Comparison of ENCODE assay signal across 18 cellular contexts in genomic region chr13:111494641-111495040, GRCh38.
DNase-seq lines count a peak whose midpoint lies in the region; ATAC-seq, FAIRE-seq and TF ChIP-seq lines count a peak whose summit lies in the region.
"Had no signal": no experiment of that assay in that cellular context is flagged by ENCODE, and none has a peak within 500 bp of the region (broad histone marks: within the 10 kb centered on the region; RNA-seq: fewer than 3 reads in every experiment).

No MANE protein-coding gene starts in this region.

- no peaks in the 10 kb centered on the region for H3K27me3 Mint-ChIP-seq in activated CD8-positive, alpha-beta memory T cell treated with anti-CD3 and anti-CD28 coated beads, Interleukin-2, amount 10 ng/mL, durations not matched to agents 7 days and 5 days
- H3K27me3 Mint-ChIP-seq in nephron progenitor cell (ENCODE audit: low read depth, poor library complexity): peaks cover 22% of the 10 kb centered on the region

- H3K4me3 ChIP-seq in RWPE2 (ENCODE audit: severe bottlenecking) (no peak overlapping the region), kidney (ENCODE audit: low read length in 2 of 2) (no peak overlapping the region), sigmoid colon (no peak overlapping the region)
- H3K4me3 ChIP-seq: A549, GM23338 had no signal

- CTCF ChIA-PET in activated CD8-positive, alpha-beta memory T cell treated with anti-CD3 and anti-CD28 coated beads, Interleukin-2, amount 10 ng/mL, durations not matched to agents 7 days and 5 days (lab: Charles Lee): no interaction called here

- H3K27me3 ChIP-seq in RWPE2 (ENCODE audit: insufficient read depth, poor library complexity, severe bottlenecking): no peaks in the 10 kb centered on the region
- H3K27me3 ChIP-seq in sigmoid colon: no peaks in the 10 kb centered on the region

- no peaks in the 10 kb centered on the region for H3K4me1 Mint-ChIP-seq in activated CD8-positive, alpha-beta memory T cell treated with anti-CD3 and anti-CD28 coated beads, Interleukin-2, amount 10 ng/mL, durations not matched to agents 7 days and 5 days
- H3K4me1 Mint-ChIP-seq in nephron progenitor cell: no peaks in the 10 kb centered on the region

- no peaks in the 10 kb centered on the region for H3K9me3 ChIP-seq in RWPE2 (ENCODE audit: severe bottlenecking)
- H3K9me3 ChIP-seq in kidney (ENCODE audit: control insufficient read depth in 1 of 2, low read length in 2 of 2): peaks cover 0 to 3% of the 10 kb centered on the region in 2 donors
- H3K9me3 ChIP-seq in sigmoid colon: no peaks in the 10 kb centered on the region
- H3K9me3 ChIP-seq: A549 had no signal

- H3K4me1 ChIP-seq in RWPE2 (ENCODE audit: insufficient read depth, poor library complexity, severe bottlenecking) (no peaks in the 10 kb centered on the region), kidney (ENCODE audit: control insufficient read depth in 1 of 2, insufficient read depth in 1 of 2, low read depth in 1 of 2, low read length in 2 of 2) (no peaks in the 10 kb centered on the region), sigmoid colon (no peaks in the 10 kb centered on the region)
- H3K4me1 ChIP-seq: A549 had no signal

- intact Hi-C loops in kidney (cut with DNase I): no loop called here
- intact Hi-C loops in sigmoid colon (cut with DNase I): no loop called here

- H3K27ac Mint-ChIP-seq in activated CD8-positive, alpha-beta memory T cell treated with anti-CD3 and anti-CD28 coated beads, Interleukin-2, amount 10 ng/mL, durations not matched to agents 7 days and 5 days: no peak overlapping the region
- no peak overlapping the region for H3K27ac Mint-ChIP-seq in nephron progenitor cell
- H3K27ac Mint-ChIP-seq: CD8-positive, alpha-beta T cell; GM23338 had no signal

- TF ChIP-seq CTCF in RWPE2 (IDR thresholded peaks at IDR 0.05; ENCODE audit: poor library complexity, severe bottlenecking) (no peak), kidney (IDR thresholded peaks at IDR 0.05; ENCODE audit: borderline replicate concordance, extremely low read depth, insufficient read depth) (no peak), sigmoid colon (IDR thresholded peaks at IDR 0.05) (no peak), nephron progenitor cell (IDR thresholded peaks at IDR 0.05) (no peak)

- H3K9me3 Mint-ChIP-seq in activated CD8-positive, alpha-beta memory T cell treated with anti-CD3 and anti-CD28 coated beads, Interleukin-2, amount 10 ng/mL, durations not matched to agents 7 days and 5 days (ENCODE audit: low read depth): peaks cover 4% of the 10 kb centered on the region
- peaks cover 13% of the 10 kb centered on the region for H3K9me3 Mint-ChIP-seq in nephron progenitor cell

- H3K36me3 Mint-ChIP-seq in activated CD8-positive, alpha-beta memory T cell treated with anti-CD3 and anti-CD28 coated beads, Interleukin-2, amount 10 ng/mL, durations not matched to agents 7 days and 5 days: no peaks in the 10 kb centered on the region
- H3K36me3 Mint-ChIP-seq in nephron progenitor cell (ENCODE audit: low read depth): no peaks in the 10 kb centered on the region
- H3K36me3 Mint-ChIP-seq: CD8-positive, alpha-beta T cell had no signal

- WGBS in sigmoid colon, 2 donors: 87 to 89% methylated on average over 12 of the region's 12 CpGs

- H3K27ac ChIP-seq in RWPE2 (ENCODE audit: poor library complexity, severe bottlenecking) (no peak overlapping the region), kidney (ENCODE audit: low read depth in 2 of 2, low read length in 2 of 2) (no peak overlapping the region), sigmoid colon (no peak overlapping the region)
- H3K27ac ChIP-seq: 22Rv1, A549 had no signal

- H3K4me3 Mint-ChIP-seq in activated CD8-positive, alpha-beta memory T cell treated with anti-CD3 and anti-CD28 coated beads, Interleukin-2, amount 10 ng/mL, durations not matched to agents 7 days and 5 days: no peak overlapping the region
- H3K4me3 Mint-ChIP-seq in nephron progenitor cell: no peak overlapping the region
- H3K4me3 Mint-ChIP-seq: CD8-positive, alpha-beta T cell; GM23338 had no signal

- DNase-seq in activated CD8-positive, alpha-beta memory T cell treated with anti-CD3 and anti-CD28 coated beads, Interleukin-2, amount 50 U/mL, for 4 hours: peak; percentile 3
- no peak for DNase-seq in activated CD8-positive, alpha-beta memory T cell treated with anti-CD3 and anti-CD28 coated beads, Interleukin-2, amount 10 ng/mL, durations not matched to agents 7 days and 5 days
- DNase-seq in RWPE2 (ENCODE audit: low spot score): peak; percentile 29
- DNase-seq in kidney: peak; percentile 34
- DNase-seq in sigmoid colon: peak; percentile 15
- DNase-seq in iPS-NIHi7 (ENCODE audit: extremely low spot score): no peak
- no peak for DNase-seq in HTR-8/SVneo (ENCODE audit: insufficient read length, low spot score)
- DNase-seq in nephron progenitor cell: no peak
- DNase-seq: AML-193; Calu3; CD8-positive, alpha-beta T cell; DMS79 treated with DMSO at 0.1 percent for 48 hours; GF-D8; HCEC 1CT had no signal

- FAIRE-seq in kidney (lab: Jason Lieb, UNC) (no peak), HTR-8/SVneo (lab: Jason Lieb, UNC) (no peak)
- FAIRE-seq: A549, H54 had no signal

- no peak for ATAC-seq in activated CD8-positive, alpha-beta memory T cell treated with anti-CD3 and anti-CD28 coated beads, Interleukin-2, amount 10 ng/mL, durations not matched to agents 7 days and 5 days
- no peak for ATAC-seq in RWPE2 (ENCODE audit: low read depth)
- ATAC-seq: A549; CD8-positive, alpha-beta T cell; GM23338 had no signal

- TF ChIP-seq POLR2A in sigmoid colon (IDR thresholded peaks at IDR 0.05): no peak

- H3K9ac ChIP-seq in kidney (ENCODE audit: low read length in 2 of 2): no peak overlapping the region

- H3K36me3 ChIP-seq in RWPE2 (ENCODE audit: low read depth) (no peaks in the 10 kb centered on the region), kidney (ENCODE audit: control insufficient read depth in 1 of 2, insufficient read depth in 2 of 2, low read length in 2 of 2) (no peaks in the 10 kb centered on the region), sigmoid colon (no peaks in the 10 kb centered on the region)

- TF ChIP-seq EP300 in sigmoid colon (IDR thresholded peaks at IDR 0.05): no peak

Comparison
In these comparisons a context has a peak if more than half of its experiments do, and no peak if none do; other contexts are left out.
1. DNase-seq: peak in activated CD8-positive, alpha-beta memory T cell treated with anti-CD3 and anti-CD28 coated beads, Interleukin-2, amount 50 U/mL, for 4 hours (single experiment), RWPE2 (single experiment), kidney (single experiment) and sigmoid colon (single experiment); none in activated CD8-positive, alpha-beta memory T cell treated with anti-CD3 and anti-CD28 coated beads, Interleukin-2, amount 10 ng/mL, durations not matched to agents 7 days and 5 days (single experiment), iPS-NIHi7 (single experiment), HTR-8/SVneo (single experiment) and nephron progenitor cell (single experiment).